9 cellular contexts compared by ENCODE assay signal in genomic region chr21:29164330-29164942, GRCh38. TPM values are rescaled to one million over a fixed set of nuclear protein-coding genes. Genes with fewer than 3 reads are reported as not detected.
A peak's percentile ranks its signal among the peaks of the same experiment; 100 is the strongest.
DNase-seq lines count a peak whose midpoint lies in the region; ATAC-seq and TF ChIP-seq lines count a peak whose summit lies in the region.
"Had no signal": no experiment of that assay in that cellular context is flagged by ENCODE, and none has a peak within 500 bp of the region (broad histone marks: within the 10 kb centered on the region; RNA-seq: fewer than 3 reads in every experiment).

No MANE protein-coding gene starts in this region.

- in situ Hi-C loops in astrocyte of the cerebellum (cut with HindIII; ENCODE audit: low sequenced_read_pairs) = no loop called here

- peak overlapping the region in 2 of 4 donors; percentile 76 to 79 for H3K27ac ChIP-seq in tibial nerve

- TF ChIP-seq EP300 in tibial nerve (IDR thresholded peaks at IDR 0.05) = no peak

- ATAC-seq in GM21360 (IDR thresholded peaks at IDR 0.05; ENCODE audit: unreplicated experiment) = no peak

- H3K4me1 ChIP-seq in tibial nerve = peaks cover 0 to 26% (median 15%) of the 10 kb centered on the region in 4 donors

- no peak for TF ChIP-seq POLR2A in tibial nerve (IDR thresholded peaks at IDR 0.05)

- no peaks in the 10 kb centered on the region for H3K36me3 ChIP-seq in tibial nerve
- H3K36me3 ChIP-seq: BLaER1 treated with 17β-estradiol and CSF1 and Interleukin-3, amounts not matched to agents 10 nM and 100 nM had no signal

- WGBS in tibial nerve, 2 donors = 19 to 24% methylated on average over 8 of the region's 8 CpGs

- no peaks in the 10 kb centered on the region for H3K27me3 ChIP-seq in tibial nerve
- H3K27me3 ChIP-seq: BLaER1 treated with 17β-estradiol and CSF1 and Interleukin-3, amounts not matched to agents 10 nM and 100 nM had no signal

- TF ChIP-seq CTCF in astrocyte of the cerebellum (IDR thresholded peaks at IDR 0.05; ENCODE audit: low read depth, low read length, missing control alignments) (peak; percentile 80), tibial nerve (IDR thresholded peaks at IDR 0.05) (peak; percentile 55 to 77 (median 73))

- DNase-seq in DMS79 (lab: John Stamatoyannopoulos, UW) = peak; percentile 1
- no peak for DNase-seq in DMS79 treated with DMSO at 0.1 percent for 48 hours (lab: John Stamatoyannopoulos, UW)
- peak; percentile 0 to 2 for DNase-seq in NCI-H1930 (lab: John Stamatoyannopoulos, UW)
- DNase-seq in astrocyte of the cerebellum (ENCODE audit: low read depth) = peak; percentile 83
- peak; percentile 32 for DNase-seq in iPS-NIHi7 (ENCODE audit: extremely low spot score)
- no peak for DNase-seq in tibial nerve (ENCODE audit: low spot score in 2 of 2)
- DNase-seq in stimulated activated naive CD4-positive, alpha-beta T cell treated with Interleukin-2 at 50 U/mL for 16 hours (lab: John Stamatoyannopoulos, UW) = no peak

- H3K9me3 ChIP-seq in tibial nerve = no peaks in the 10 kb centered on the region
- H3K9me3 ChIP-seq: BLaER1 treated with 17β-estradiol and CSF1 and Interleukin-3, amounts not matched to agents 10 nM and 100 nM had no signal

- H3K4me3 ChIP-seq in astrocyte of the cerebellum (ENCODE audit: low read depth, low read length) = no peak overlapping the region
- H3K4me3 ChIP-seq in tibial nerve = no peak overlapping the region
- H3K4me3 ChIP-seq: BLaER1 treated with 17β-estradiol and CSF1 and Interleukin-3, amounts not matched to agents 10 nM and 100 nM had no signal

RNA-seq across cellular contexts. Expression of gene MAP3K7CL, which starts 34.0 kb away (rescaled TPM):
- total RNA-seq in tibial nerve = 1 to 10 TPM; 2.8 to 9.2 (median 5.4) TPM

Comparison
In these comparisons a context has a peak if more than half of its experiments do, and no peak if none do; other contexts are left out.
1. DNase-seq: peak in DMS79 (single experiment), NCI-H1930 (2 of 2), astrocyte of the cerebellum (single experiment) and iPS-NIHi7 (single experiment); none in DMS79 treated with DMSO at 0.1 percent for 48 hours (single experiment), tibial nerve (0 of 2) and stimulated activated naive CD4-positive, alpha-beta T cell treated with Interleukin-2 at 50 U/mL for 16 hours (single experiment).